3 cellular contexts compared by ENCODE assay signal in genomic region chr4:144562019-144562740, GRCh38.
A peak's percentile ranks its signal among the peaks of the same experiment; 100 is the strongest.
TF ChIP-seq lines count a peak whose summit lies in the region.

No MANE protein-coding gene starts in this region.

TF ChIP-seq in IMR-90, 13 proteins besides CTCF, POLR2A, EP300 and RAD21:
- TF ChIP-seq CHD1 (IDR thresholded peaks at IDR 0.05; ENCODE audit: low read depth, low read length) (no peak), MXI1 (IDR thresholded peaks at IDR 0.05; ENCODE audit: borderline replicate concordance, low read depth, low read length) (no peak), NFE2L2 (IDR thresholded peaks at IDR 0.05; ENCODE audit: low read depth, low read length) (no peak), FOS (IDR thresholded peaks at IDR 0.05; ENCODE audit: low read depth, low read length) (no peak), CEBPB (IDR thresholded peaks at IDR 0.05; ENCODE audit: low read depth, low read length) (no peak), BHLHE40 (IDR thresholded peaks at IDR 0.05; ENCODE audit: low read depth, low read length) (no peak), SMC3 (IDR thresholded peaks at IDR 0.05; ENCODE audit: low read depth, low read length) (no peak)

TF ChIP-seq in H1, 55 proteins besides CTCF, POLR2A, EP300 and RAD21:
- TF ChIP-seq NANOG (IDR thresholded peaks at IDR 0.05; ENCODE audit: insufficient read depth, low read depth, low read length, poor library complexity, severe bottlenecking) (no peak), YY1 (IDR thresholded peaks at IDR 0.05; ENCODE audit: low read depth, low read length) (peak; percentile 16; the same call in 1 of the 2 replicates), MAX (IDR thresholded peaks at IDR 0.05) (peak; percentile 86), SIN3A (conservative IDR thresholded peaks at IDR 0.05 in 1 of 2, IDR thresholded peaks at IDR 0.05 in 1 of 2; ENCODE audit: low read depth in 1 of 2, low read length in 2 of 2) (peak in 1 of 2 experiments; percentile 85; a peak in 2 of 4 replicates), USF2 (IDR thresholded peaks at IDR 0.05; ENCODE audit: low read length) (no peak), PHF8 (conservative IDR thresholded peaks at IDR 0.05; ENCODE audit: low read depth, low read length) (no peak), HDAC6 (IDR thresholded peaks at IDR 0.05; ENCODE audit: low read depth, low read length) (no peak), SAP30 (IDR thresholded peaks at IDR 0.05; ENCODE audit: insufficient read depth, insufficient replicate concordance, low read length) (peak; percentile 55), ASH2L (IDR thresholded peaks at IDR 0.05; ENCODE audit: low read length) (no peak), POU5F1 (IDR thresholded peaks at IDR 0.05; ENCODE audit: low read depth, low read length) (no peak), E2F6 (IDR thresholded peaks at IDR 0.05) (peak; percentile 37), JUN (IDR thresholded peaks at IDR 0.05; ENCODE audit: low read depth, low read length) (no peak), EGR1 (IDR thresholded peaks at IDR 0.05; ENCODE audit: borderline replicate concordance, low read depth, low read length) (no peak), SP1 (IDR thresholded peaks at IDR 0.05; ENCODE audit: low read depth, low read length) (no peak), BACH1 (IDR thresholded peaks at IDR 0.05; ENCODE audit: low read length) (no peak), SUZ12 (IDR thresholded peaks at IDR 0.05; ENCODE audit: low read length) (no peak)

TF ChIP-seq in liver, 16 proteins besides CTCF, POLR2A, EP300 and RAD21:
- TF ChIP-seq ATF3 (IDR thresholded peaks at IDR 0.05) (no peak), RXRA (IDR thresholded peaks at IDR 0.05) (no peak), FOXA2 (IDR thresholded peaks at IDR 0.05) (no peak), HNF4A (conservative IDR thresholded peaks at IDR 0.05) (peak; percentile 10 to 36), FOXA1 (IDR thresholded peaks at IDR 0.05) (no peak), NR2F2 (IDR thresholded peaks at IDR 0.05) (no peak), MAX (IDR thresholded peaks at IDR 0.05) (peak; percentile 43), JUND (IDR thresholded peaks at IDR 0.05) (no peak), EGR1 (IDR thresholded peaks at IDR 0.05; ENCODE audit: low read depth in 2 of 2) (no peak), YY1 (IDR thresholded peaks at IDR 0.05) (no peak), REST (IDR thresholded peaks at IDR 0.05) (no peak), SP1 (IDR thresholded peaks at IDR 0.05) (peak; percentile 10), TAF1 (conservative IDR thresholded peaks at IDR 0.05) (no peak), GABPA (IDR thresholded peaks at IDR 0.05 in 1 of 2, conservative IDR thresholded peaks at IDR 0.05 in 1 of 2) (no peak), HNF4G (IDR thresholded peaks at IDR 0.05) (no peak), ZBTB33 (IDR thresholded peaks at IDR 0.05) (no peak)
